Comparison of ENCODE assay signal across 8 cellular contexts in the genomic region with DNA sequence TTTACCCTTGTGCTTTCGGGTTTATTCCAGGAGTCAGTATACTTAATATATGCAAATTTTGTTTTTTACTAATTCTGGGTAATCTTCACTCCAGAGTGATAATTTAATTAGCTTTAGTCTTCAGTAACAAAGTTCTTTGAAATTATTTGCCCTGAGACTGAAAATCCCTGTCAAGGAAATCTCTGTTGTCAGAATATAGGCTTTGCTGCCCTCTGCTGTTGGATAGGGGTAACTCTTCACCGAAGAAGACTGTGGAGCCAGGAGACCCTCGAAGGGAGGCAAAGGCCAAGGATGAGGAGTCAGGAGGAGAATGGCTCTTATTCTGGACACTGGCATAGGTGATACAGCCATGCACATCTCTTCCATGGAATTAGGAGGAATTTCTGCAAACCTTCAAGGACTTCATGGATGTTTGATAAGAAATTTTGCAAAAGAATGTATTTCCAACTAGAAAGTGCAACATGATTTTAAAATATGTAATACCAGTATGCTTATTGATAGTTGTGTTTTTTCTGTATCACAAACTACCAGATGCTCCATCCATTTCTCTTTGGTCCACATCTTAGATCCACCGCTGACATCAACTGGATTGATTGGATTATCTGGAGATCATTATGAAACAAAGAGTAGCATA.
DNase-seq lines count a peak whose midpoint lies in the region; ATAC-seq, FAIRE-seq and TF ChIP-seq lines count a peak whose summit lies in the region.

No MANE protein-coding gene starts in this region.

- H3K27me3 ChIP-seq in GM12878 (replicated peaks in 1 of 2; ENCODE audit: control insufficient read depth in 2 of 2, insufficient read depth in 2 of 2, low read length in 1 of 2), result peaks cover 0 to 3% of the 10 kb centered on the region in 2 experiments; a peak in 1 of 4 replicates

- RAD21 ChIA-PET in GM12878 (lab: Charles Lee; ENCODE audit: unreplicated experiment), result no interaction called here

- H3K36me3 Mint-ChIP-seq in immature natural killer cell, result no peaks in the 10 kb centered on the region
- no peaks in the 10 kb centered on the region for H3K36me3 Mint-ChIP-seq in T-helper 2 cell treated with Interferon-gamma antibody and Interleukin-4, amounts not matched to agents 5 μg/mL and 100 μg/mL, for 36 hours (ENCODE audit: low read depth)

- H3K9ac ChIP-seq in GM12878 (ENCODE audit: control insufficient read depth, insufficient read depth, low read length), result no peak overlapping the region

- BruUV-seq in GM12878 (replicated peaks; lab: Mats Ljungman, UMichigan), result no TSS peak

- POLR2A ChIA-PET in GM12878 (lab: Charles Lee), result no interaction called here

- no peak for TF ChIP-seq POLR2A in GM12878 (IDR thresholded peaks at IDR 0.05; ENCODE audit: low read depth, low read length)

- TF ChIP-seq RAD21 in GM12878 (IDR thresholded peaks at IDR 0.05; ENCODE audit: insufficient read depth, low read depth, low read length), result peak; percentile 58

- intact Hi-C loops in GM12878 (cut with micrococcal nuclease; ENCODE audit: unreplicated experiment), result loop anchor here (1.0 to 5.0 kb wide), 2 partner anchors 527 to 661 kb away; no protein-coding TSS in a partner anchor

- in situ Hi-C loops in GM12878 (cut with MboI), result loop anchor here (5.0 kb wide), 1 partner anchor 526 kb away; no protein-coding TSS in a partner anchor

- H3K4me2 ChIP-seq in GM12878 (ENCODE audit: control insufficient read depth, insufficient read depth), result no peak overlapping the region

- no peak for TF ChIP-seq EP300 in GM12878 (IDR thresholded peaks at IDR 0.05; ENCODE audit: borderline replicate concordance in 1 of 2, control insufficient read depth in 1 of 2, low read depth in 2 of 2, low read length in 2 of 2)

- CTCF ChIA-PET in GM12878 (lab: Yijun Ruan, JAX), result interaction anchor here (0.8 to 2.6 kb wide), 9 partner anchors 9 to 526 kb away, joined by 3 to 12 read pairs (median 4); no protein-coding TSS in a partner anchor

- H3K27ac ChIP-seq in GM12878 (ENCODE audit: control insufficient read depth, insufficient read depth), result no peak overlapping the region

- no peak overlapping the region for H2AFZ ChIP-seq in GM12878 (ENCODE audit: control insufficient read depth, low read depth, low read length)

- H3K36me3 ChIP-seq in GM12878 (ENCODE audit: control insufficient read depth in 2 of 2, insufficient read depth in 2 of 2, low read length in 1 of 2), result no peaks in the 10 kb centered on the region

- H3K4me1 ChIP-seq in GM12878 (ENCODE audit: control insufficient read depth, insufficient read depth, low read length), result no peaks in the 10 kb centered on the region

- H3K9me3 Mint-ChIP-seq in immature natural killer cell, result no peaks in the 10 kb centered on the region
- H3K9me3 Mint-ChIP-seq in T-helper 2 cell treated with Interferon-gamma antibody and Interleukin-4, amounts not matched to agents 5 μg/mL and 100 μg/mL, for 36 hours, result no peaks in the 10 kb centered on the region

- H3K4me1 Mint-ChIP-seq in immature natural killer cell, result no peaks in the 10 kb centered on the region
- H3K4me1 Mint-ChIP-seq in T-helper 2 cell treated with Interferon-gamma antibody and Interleukin-4, amounts not matched to agents 5 μg/mL and 100 μg/mL, for 36 hours (ENCODE audit: low read depth), result no peaks in the 10 kb centered on the region

- DNase-seq in DMS53 treated with DMSO at 0.1 percent for 48 hours (lab: John Stamatoyannopoulos, UW; ENCODE audit: unreplicated experiment) (peak; percentile 31), NCI-H460 (ENCODE audit: extremely low read depth, low read depth) (peak; percentile 56), GM12878 (ENCODE audit: low read depth, low spot score) (no peak), immature natural killer cell (peak in 2 of 3 donors; percentile 0 to 5)
- peak; percentile 25 for DNase-seq in stimulated activated naive CD8-positive, alpha-beta T cell treated with anti-CD3 and anti-CD28 coated beads, Interleukin-15, Interleukin-2, amounts not matched to agents 100 U/mL and 50 U/mL, for 24 hours
- DNase-seq in T-helper 2 cell treated with Interferon-gamma antibody and Interleukin-4, amounts not matched to agents 5 μg/mL and 100 μg/mL, for 36 hours (ENCODE audit: low spot score), result no peak

- H3K27ac Mint-ChIP-seq in immature natural killer cell, result no peak overlapping the region
- no peak overlapping the region for H3K27ac Mint-ChIP-seq in T-helper 2 cell treated with Interferon-gamma antibody and Interleukin-4, amounts not matched to agents 5 μg/mL and 100 μg/mL, for 36 hours

- H3K9me3 ChIP-seq in GM12878 (replicated peaks; ENCODE audit: control insufficient read depth, insufficient read depth, low read length), result no peaks in the 10 kb centered on the region

- peaks cover 0 to 6% (median 2%) of the 10 kb centered on the region in 3 donors for H3K27me3 Mint-ChIP-seq in immature natural killer cell (ENCODE audit: low read depth in 3 of 3)
- H3K27me3 Mint-ChIP-seq in T-helper 2 cell treated with Interferon-gamma antibody and Interleukin-4, amounts not matched to agents 5 μg/mL and 100 μg/mL, for 36 hours (ENCODE audit: low read depth), result no peaks in the 10 kb centered on the region

- peak; percentile 62 to 79 (median 75) for TF ChIP-seq CTCF in GM12878 (IDR thresholded peaks at IDR 0.05 in 2 of 3, conservative IDR thresholded peaks at IDR 0.05 in 1 of 3; ENCODE audit: control insufficient read depth in 2 of 3, extremely low read depth in 1 of 3, insufficient read depth in 1 of 3, low read depth in 3 of 3, low read length in 3 of 3)

- peak; percentile 95 for FAIRE-seq in GM12878 (lab: Jason Lieb, UNC)

- H3K4me3 ChIP-seq in GM12878, result no peak overlapping the region

- no peak overlapping the region for H3K4me3 Mint-ChIP-seq in immature natural killer cell
- no peak overlapping the region for H3K4me3 Mint-ChIP-seq in T-helper 2 cell treated with Interferon-gamma antibody and Interleukin-4, amounts not matched to agents 5 μg/mL and 100 μg/mL, for 36 hours

- H3K79me2 ChIP-seq in GM12878 (ENCODE audit: control insufficient read depth, insufficient read depth, low read length), result no peaks in the 10 kb centered on the region

- peak; percentile 91 for ATAC-seq in GM19372 (IDR thresholded peaks at IDR 0.05; ENCODE audit: low read depth, unreplicated experiment)
- peak; percentile 96 for ATAC-seq in HG03342 (IDR thresholded peaks at IDR 0.05; ENCODE audit: unreplicated experiment)
- ATAC-seq in GM12878, result peak; percentile 86
- peak; percentile 57 for ATAC-seq in stimulated activated naive CD8-positive, alpha-beta T cell treated with anti-CD3 and anti-CD28 coated beads, Interleukin-15, Interleukin-2, amounts not matched to agents 100 U/mL and 50 U/mL, for 24 hours

- H4K20me1 ChIP-seq in GM12878 (ENCODE audit: control insufficient read depth, insufficient read depth), result no peaks in the 10 kb centered on the region

- WGBS in GM12878 (ENCODE audit: insufficient coverage, insufficient replicate concordance, low lambda C conversion rate, missing lambda C conversion rate), result 9% methylated on average over 4 of the region's 4 CpGs

- SMC1A ChIA-PET in GM12878 (lab: Charles Lee; ENCODE audit: uncharacterized antibody, unreplicated experiment), result interaction anchor here (0.7 kb wide), 1 partner anchor 10 kb away, joined by 3 read pairs; no protein-coding TSS in a partner anchor

TF ChIP-seq in GM12878, 131 proteins besides CTCF, POLR2A, EP300 and RAD21:
- TF ChIP-seq SMC3 (IDR thresholded peaks at IDR 0.05; ENCODE audit: borderline replicate concordance, low read length), result peak; percentile 33; the same call in 1 of the 2 replicates
- no peak for TF ChIP-seq POLR2AphosphoS5 (IDR thresholded peaks at IDR 0.05; ENCODE audit: low read length)

Comparison
In these comparisons a context has a peak if more than half of its experiments do, and no peak if none do; other contexts are left out.
1. DNase-seq: peak in DMS53 treated with DMSO at 0.1 percent for 48 hours (single experiment), NCI-H460 (single experiment), immature natural killer cell (2 of 3) and stimulated activated naive CD8-positive, alpha-beta T cell treated with anti-CD3 and anti-CD28 coated beads, Interleukin-15, Interleukin-2, amounts not matched to agents 100 U/mL and 50 U/mL, for 24 hours (single experiment); none in GM12878 (single experiment) and T-helper 2 cell treated with Interferon-gamma antibody and Interleukin-4, amounts not matched to agents 5 μg/mL and 100 μg/mL, for 36 hours (single experiment).
2. Peak in every context shown above with its lines, with median percentiles within 50 percentile points of each other: ATAC-seq.